ENCODE assay signal across 15 cellular contexts in the genomic region with DNA sequence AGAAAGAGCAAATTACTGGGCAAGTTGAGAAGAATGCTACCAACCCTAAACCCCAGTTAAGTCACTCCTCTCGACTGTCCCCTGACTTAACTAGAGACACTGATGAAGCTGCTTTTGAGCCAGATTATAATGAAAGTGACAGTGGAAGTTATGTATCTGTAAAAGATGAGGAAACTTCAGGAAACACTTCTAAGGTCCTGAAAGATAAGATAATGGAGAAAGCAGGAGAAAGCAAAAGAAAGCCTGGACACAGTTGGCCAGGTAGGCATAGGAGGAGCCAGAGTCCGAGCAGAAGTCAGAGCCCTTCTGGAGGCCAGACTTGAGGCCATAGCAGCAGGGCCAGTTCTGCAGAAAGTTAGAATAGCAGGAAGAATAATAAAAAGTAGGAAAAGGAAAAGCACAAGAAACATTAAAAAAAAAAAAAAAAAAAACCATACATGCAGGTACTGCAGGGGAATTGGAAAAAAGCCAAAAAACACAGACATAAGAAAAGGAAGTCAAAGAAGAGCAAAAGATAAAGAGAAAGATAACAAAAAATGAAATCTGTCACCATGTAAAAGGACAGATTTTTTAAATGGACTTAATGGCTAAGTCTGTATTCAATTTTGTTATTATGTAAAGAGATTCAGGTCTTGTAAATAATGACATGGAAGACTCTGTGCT.
DNase-seq lines count a peak whose midpoint lies in the region; ATAC-seq and TF ChIP-seq lines count a peak whose summit lies in the region.
"Had no signal": no experiment of that assay in that cellular context is flagged by ENCODE, and none has a peak within 500 bp of the region (broad histone marks: within the 10 kb centered on the region; RNA-seq: fewer than 3 reads in every experiment).

No MANE protein-coding gene starts in this region.

- peaks cover 7 to 8% of the 10 kb centered on the region in 2 donors for H3K36me3 Mint-ChIP-seq in activated T-cell treated with anti-CD3 and anti-CD28 coated beads, Interleukin-2, amount 50 U/mL, for 72 hours (ENCODE audit: insufficient read depth in 2 of 2)
- H3K36me3 Mint-ChIP-seq in activated T-cell treated with anti-CD3 and anti-CD28 coated beads, Interleukin-2, amount 50 U/mL, for 24 hours (ENCODE audit: low read depth), result no peaks in the 10 kb centered on the region
- H3K36me3 Mint-ChIP-seq in neural progenitor cell, result no peaks in the 10 kb centered on the region
- H3K36me3 Mint-ChIP-seq: IgD-negative memory B cell had no signal

- H3K4me1 ChIP-seq in RWPE2 (ENCODE audit: insufficient read depth, poor library complexity, severe bottlenecking) (peaks cover 22% of the 10 kb centered on the region), skeletal muscle satellite cell (ENCODE audit: control insufficient read depth, insufficient read depth, low read length) (peaks cover 30% of the 10 kb centered on the region), neural progenitor cell (no peaks in the 10 kb centered on the region)
- H3K4me1 ChIP-seq: Caco-2 had no signal

- H3K4me3 ChIP-seq in RWPE2 (ENCODE audit: severe bottlenecking), result no peak overlapping the region
- no peak overlapping the region for H3K4me3 ChIP-seq in skeletal muscle satellite cell (ENCODE audit: low read length)
- H3K4me3 ChIP-seq in neural progenitor cell, result no peak overlapping the region

- peak overlapping the region; percentile 19 for H3K4me2 ChIP-seq in skeletal muscle satellite cell (ENCODE audit: low read length)
- no peak overlapping the region for H3K4me2 ChIP-seq in neural progenitor cell

- H3K27ac ChIP-seq in RWPE2 (ENCODE audit: poor library complexity, severe bottlenecking) (peak overlapping the region; percentile 99), epithelial cell of prostate (peak overlapping the region; percentile 94), neural progenitor cell (no peak overlapping the region)

- no peak for ATAC-seq in activated T-cell treated with anti-CD3 and anti-CD28 coated beads, Interleukin-2, amount 50 U/mL, for 72 hours (replicated peaks in 1 of 2)
- ATAC-seq in RWPE2 (ENCODE audit: low read depth), result no peak

- no peaks in the 10 kb centered on the region for H3K4me1 Mint-ChIP-seq in activated T-cell treated with anti-CD3 and anti-CD28 coated beads, Interleukin-2, amount 50 U/mL, for 72 hours (ENCODE audit: low read depth)
- H3K4me1 Mint-ChIP-seq in activated T-cell treated with anti-CD3 and anti-CD28 coated beads, Interleukin-2, amount 50 U/mL, for 24 hours (ENCODE audit: low read depth), result no peaks in the 10 kb centered on the region
- H3K4me1 Mint-ChIP-seq in neural progenitor cell, result no peaks in the 10 kb centered on the region
- H3K4me1 Mint-ChIP-seq: IgD-negative memory B cell had no signal

- no peak overlapping the region for H3K4me3 Mint-ChIP-seq in activated T-cell treated with anti-CD3 and anti-CD28 coated beads, Interleukin-2, amount 50 U/mL, for 72 hours
- H3K4me3 Mint-ChIP-seq in activated T-cell treated with anti-CD3 and anti-CD28 coated beads, Interleukin-2, amount 50 U/mL, for 24 hours, result no peak overlapping the region
- H3K4me3 Mint-ChIP-seq in neural progenitor cell, result no peak overlapping the region
- H3K4me3 Mint-ChIP-seq: IgD-negative memory B cell had no signal

- no peaks in the 10 kb centered on the region for H3K79me2 ChIP-seq in neural progenitor cell (ENCODE audit: low read depth)

- DNase-seq in activated T-cell treated with anti-CD3 and anti-CD28 coated beads, Interleukin-2, amount 50 U/mL, for 72 hours, result no peak
- no peak for DNase-seq in activated T-cell treated with anti-CD3 and anti-CD28 coated beads, Interleukin-2, amount 50 U/mL, for 24 hours
- DNase-seq in RWPE2 (ENCODE audit: low spot score) (no peak), epithelial cell of prostate (ENCODE audit: low read depth, low spot score) (no peak), NCI-H1694 (lab: John Stamatoyannopoulos, UW) (no peak), neural progenitor cell (ENCODE audit: low spot score) (no peak)
- no peak for DNase-seq in activated CD8-positive, alpha-beta memory T cell treated with anti-CD3 and anti-CD28 coated beads for 24 hours
- DNase-seq: AML-193, Caco-2, HCEC 1CT, NCI-H1436 treated with DMSO at 0.1 percent for 48 hours, NCI-H2081 treated with DMSO at 0.1 percent for 48 hours, NCI-H69 had no signal

- peak overlapping the region; percentile 40 for H3K27ac Mint-ChIP-seq in activated T-cell treated with anti-CD3 and anti-CD28 coated beads, Interleukin-2, amount 50 U/mL, for 72 hours
- H3K27ac Mint-ChIP-seq in activated T-cell treated with anti-CD3 and anti-CD28 coated beads, Interleukin-2, amount 50 U/mL, for 24 hours, result no peak overlapping the region
- no peak overlapping the region for H3K27ac Mint-ChIP-seq in neural progenitor cell
- H3K27ac Mint-ChIP-seq: IgD-negative memory B cell had no signal

- peaks cover 11% of the 10 kb centered on the region for H3K27me3 Mint-ChIP-seq in activated T-cell treated with anti-CD3 and anti-CD28 coated beads, Interleukin-2, amount 50 U/mL, for 72 hours (ENCODE audit: low read depth)
- H3K27me3 Mint-ChIP-seq in activated T-cell treated with anti-CD3 and anti-CD28 coated beads, Interleukin-2, amount 50 U/mL, for 24 hours, result peaks cover 13% of the 10 kb centered on the region
- no peaks in the 10 kb centered on the region for H3K27me3 Mint-ChIP-seq in neural progenitor cell (ENCODE audit: insufficient read depth, low read depth)

- H3K9me3 Mint-ChIP-seq in activated T-cell treated with anti-CD3 and anti-CD28 coated beads, Interleukin-2, amount 50 U/mL, for 72 hours, result peaks cover 5 to 6% of the 10 kb centered on the region in 2 donors
- H3K9me3 Mint-ChIP-seq in activated T-cell treated with anti-CD3 and anti-CD28 coated beads, Interleukin-2, amount 50 U/mL, for 24 hours, result peaks cover 26% of the 10 kb centered on the region
- H3K9me3 Mint-ChIP-seq in neural progenitor cell, result peaks cover 3% of the 10 kb centered on the region

- no peaks in the 10 kb centered on the region for H4K20me1 ChIP-seq in neural progenitor cell (ENCODE audit: low read depth)

- H3F3A ChIP-seq in neural progenitor cell (ENCODE audit: low read depth), result no peaks in the 10 kb centered on the region

- H3K9ac ChIP-seq in skeletal muscle satellite cell (ENCODE audit: low read depth, low read length), result peak overlapping the region; percentile 63
- H3K9ac ChIP-seq in neural progenitor cell, result no peak overlapping the region

- H3K36me3 ChIP-seq in RWPE2 (ENCODE audit: low read depth), result no peaks in the 10 kb centered on the region
- H3K36me3 ChIP-seq in skeletal muscle satellite cell (ENCODE audit: insufficient read depth, low read length), result no peaks in the 10 kb centered on the region
- H3K36me3 ChIP-seq in neural progenitor cell, result no peaks in the 10 kb centered on the region

- H3K27me3 ChIP-seq in RWPE2 (ENCODE audit: insufficient read depth, poor library complexity, severe bottlenecking) (no peaks in the 10 kb centered on the region), skeletal muscle satellite cell (ENCODE audit: control insufficient read depth, insufficient read depth, low read length) (no peaks in the 10 kb centered on the region), neural progenitor cell (no peaks in the 10 kb centered on the region)

- TF ChIP-seq CTCF in RWPE2 (IDR thresholded peaks at IDR 0.05; ENCODE audit: poor library complexity, severe bottlenecking) (no peak), neural progenitor cell (IDR thresholded peaks at IDR 0.05) (no peak)

- H2AFZ ChIP-seq in neural progenitor cell (replicated peaks), result no peak overlapping the region

- H3K9me3 ChIP-seq in RWPE2 (ENCODE audit: severe bottlenecking) (peaks cover 7% of the 10 kb centered on the region), skeletal muscle satellite cell (replicated peaks; ENCODE audit: low read length) (no peaks in the 10 kb centered on the region), neural progenitor cell (ENCODE audit: low read depth) (no peaks in the 10 kb centered on the region)
